Comparison of ENCODE assay signal across 23 cellular contexts in the genomic region with DNA sequence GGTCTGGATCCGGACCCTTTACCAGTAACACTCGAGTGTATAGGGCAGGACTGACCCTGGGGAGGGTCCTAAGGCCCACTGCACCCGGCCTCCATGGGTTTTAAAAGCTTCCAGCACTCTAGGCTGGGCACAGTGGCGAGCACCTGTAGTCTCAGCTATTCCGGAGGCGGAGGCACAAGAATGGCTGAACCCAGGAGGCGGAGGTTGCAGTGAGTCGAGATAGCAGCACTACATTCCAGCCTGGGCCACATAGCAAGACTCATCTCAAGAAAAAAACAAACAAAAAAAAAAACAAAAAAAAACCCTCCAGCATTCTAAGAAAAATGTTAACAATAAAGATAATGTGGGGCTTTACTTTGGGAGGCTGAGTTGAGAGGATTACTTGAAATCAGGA.
"Had no signal": no experiment of that assay in that cellular context is flagged by ENCODE, and none has a peak within 500 bp of the region (broad histone marks: within the 10 kb centered on the region; RNA-seq: fewer than 3 reads in every experiment).

No MANE protein-coding gene starts in this region.

- H3K9me3 ChIP-seq: ovary, prostate gland had no signal

- ATAC-seq: heart right ventricle; mucosa of descending colon; naive thymus-derived CD4-positive, alpha-beta T cell; natural killer cell treated with Interleukin-12 subunit alpha and Interleukin-12 subunit beta and Interleukin-15 and Interleukin-18, amount 100 ng/mL, for 72 hours; right cardiac atrium; stimulated activated effector memory CD8-positive, alpha-beta T cell treated with anti-CD3 and anti-CD28 coated beads, Interleukin-12 subunit alpha, Interleukin-12 subunit beta, amount 100 ng/mL, for 72 hours; stimulated activated naive CD8-positive, alpha-beta T cell treated with anti-CD3 and anti-CD28 coated beads, Interleukin-15, amount 100 ng/mL, for 72 hours; upper lobe of right lung had no signal

- H3K4me2 ChIP-seq: hepatocyte had no signal

- H3K4me3 ChIP-seq: heart right ventricle, hepatocyte, left ventricle myocardium inferior, lung, mucosa of descending colon, ovary, prostate gland, sigmoid colon, spleen, transverse colon, upper lobe of right lung had no signal

- DNase-seq: heart right ventricle; islet precursor cell; left ventricle myocardium inferior; mesendoderm; mucosa of descending colon; naive thymus-derived CD4-positive, alpha-beta T cell; ovary; retina; right cardiac atrium; sigmoid colon; small intestine; spleen; stimulated activated CD4-positive, alpha-beta T cell treated with anti-CD3 and anti-CD28 coated beads, Interleukin-4, amount 100 ng/mL, for 24 hours; stimulated activated naive CD4-positive, alpha-beta T cell treated with Interleukin-2 at 50 U/mL for 16 hours; stimulated activated naive CD8-positive, alpha-beta T cell treated with anti-CD3 and anti-CD28 coated beads, Interleukin-15, amount 100 ng/mL, for 72 hours; substantia nigra; transverse colon; upper lobe of right lung had no signal

- H3K4me1 ChIP-seq: heart right ventricle, left ventricle myocardium inferior, prostate gland, sigmoid colon, transverse colon, upper lobe of right lung had no signal

- H3K79me2 ChIP-seq: hepatocyte had no signal

- H3K27me3 ChIP-seq: heart right ventricle, hepatocyte, ovary, sigmoid colon, spleen, transverse colon, upper lobe of right lung had no signal

- H3K27ac ChIP-seq: heart right ventricle, hepatocyte, left ventricle myocardium inferior, ovary, prostate gland, sigmoid colon, spleen, transverse colon, upper lobe of right lung had no signal

- H2AFZ ChIP-seq: hepatocyte had no signal

- H3K36me3 ChIP-seq: heart right ventricle, left ventricle myocardium inferior, ovary, prostate gland, sigmoid colon, spleen, transverse colon, upper lobe of right lung had no signal
